10 cellular contexts compared by ENCODE assay signal in genomic region chrX:2351999-2352995, GRCh38.
DNase-seq lines count a peak whose midpoint lies in the region; ATAC-seq, FAIRE-seq and TF ChIP-seq lines count a peak whose summit lies in the region.
"Had no signal": no experiment of that assay in that cellular context is flagged by ENCODE, and none has a peak within 500 bp of the region (broad histone marks: within the 10 kb centered on the region; RNA-seq: fewer than 3 reads in every experiment).

No MANE protein-coding gene starts in this region.

- 86 to 88% (median 87%) methylated on average over 19 of the region's 19 CpGs for WGBS in psoas muscle, 3 donors

- peak overlapping the region; percentile 49 for H3K27ac ChIP-seq in psoas muscle
- H3K27ac ChIP-seq: parathyroid adenoma, stomach had no signal

- no peaks in the 10 kb centered on the region for H3K36me3 ChIP-seq in psoas muscle (ENCODE audit: insufficient read depth in 1 of 2, low read depth in 1 of 2)

- peak; percentile 96 for FAIRE-seq in RCC 7860 (lab: Jason Lieb, UNC)

- H3K4me3 ChIP-seq in psoas muscle = no peak overlapping the region
- H3K4me3 ChIP-seq: stomach had no signal

- peaks cover 3% of the 10 kb centered on the region for H3K4me1 ChIP-seq in psoas muscle
- H3K4me1 ChIP-seq: parathyroid adenoma, stomach had no signal

- ATAC-seq in psoas muscle (peak; percentile 64 to 83 (median 69)), GM18519 (IDR thresholded peaks at IDR 0.05; ENCODE audit: low FRiP score, unreplicated experiment) (no peak)

- TF ChIP-seq CTCF in psoas muscle (IDR thresholded peaks at IDR 0.05) = no peak

- DNase-seq in ELR (ENCODE audit: low read depth) (peak; percentile 97), RCC 7860 (ENCODE audit: low spot score) (peak; percentile 98), fibroblast of the conjunctiva (ENCODE audit: low read depth) (peak; percentile 20), psoas muscle (peak in 1 of 2 donors; percentile 20), OCI-M1 (lab: John Stamatoyannopoulos, UW) (no peak), Ammon's horn (ENCODE audit: low spot score) (no peak)
- DNase-seq: NCI-H187 treated with DMSO at 0.1 percent for 48 hours, stomach had no signal

- H3K9me3 ChIP-seq in psoas muscle = no peaks in the 10 kb centered on the region
- H3K9me3 ChIP-seq: stomach had no signal

- no peaks in the 10 kb centered on the region for H3K27me3 ChIP-seq in psoas muscle (ENCODE audit: insufficient read depth in 3 of 3, low read length in 2 of 3)
- H3K27me3 ChIP-seq: stomach had no signal

- intact Hi-C loops in psoas muscle (cut with DNase I) = no loop called here

Comparison
In these comparisons a context has a peak if more than half of its experiments do, and no peak if none do; other contexts are left out.
1. DNase-seq: peak in ELR (single experiment), RCC 7860 (single experiment) and fibroblast of the conjunctiva (single experiment); none in OCI-M1 (single experiment) and Ammon's horn (single experiment).